Comparison of ENCODE assay signal across 8 cellular contexts in the genomic region with DNA sequence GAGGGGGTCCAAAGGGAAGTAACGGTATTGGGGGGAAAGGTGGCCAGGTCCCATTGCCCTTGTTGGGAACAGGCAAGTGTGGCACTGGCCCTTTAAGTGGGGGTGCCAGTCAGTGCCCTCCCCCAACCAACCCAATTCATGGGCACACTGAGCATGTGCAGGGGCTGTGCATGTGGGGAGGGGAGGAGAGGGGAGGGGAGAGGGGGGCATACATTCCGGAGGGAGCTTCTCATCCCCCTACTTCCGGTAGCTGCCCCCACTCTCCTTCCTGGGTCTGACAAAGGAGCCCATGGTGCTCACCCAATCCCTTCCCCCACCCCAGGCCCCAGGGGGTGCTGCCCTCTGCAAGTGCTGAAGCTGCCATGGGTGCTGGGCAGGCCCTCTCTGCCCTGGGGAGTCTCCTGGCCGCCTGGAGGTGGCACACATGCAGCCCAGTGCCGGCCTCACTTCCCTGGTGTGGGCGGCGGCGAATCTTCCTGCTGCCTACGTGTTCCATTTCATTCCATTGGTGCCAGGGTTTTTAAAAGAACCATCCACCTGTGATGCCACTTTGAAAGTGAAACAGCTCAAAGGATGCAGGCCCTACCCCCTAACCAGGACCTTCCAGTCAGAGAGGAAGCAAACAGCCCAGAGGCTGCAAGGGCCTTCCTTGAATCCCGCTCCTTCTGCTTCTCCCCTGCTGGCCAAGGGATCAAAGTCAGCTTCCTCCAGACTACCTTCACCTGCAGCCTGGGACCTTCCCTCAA. TPM values are rescaled to one million over a fixed set of nuclear protein-coding genes. Genes with fewer than 3 reads are reported as not detected.
DNase-seq lines count a peak whose midpoint lies in the region; ATAC-seq and TF ChIP-seq lines count a peak whose summit lies in the region.

No MANE protein-coding gene starts in this region.

- peak overlapping the region; percentile 82 for H3K27ac Mint-ChIP-seq in activated CD4-positive, alpha-beta memory T cell treated with anti-CD3 and anti-CD28 coated beads for 36 hours
- H3K27ac Mint-ChIP-seq in endodermal cell: peak overlapping the region; percentile 92

- no peak overlapping the region for H3K9ac ChIP-seq in endodermal cell (ENCODE audit: extremely low read depth, low read length, poor library complexity, severe bottlenecking)

- POLR2A ChIA-PET in activated CD4-positive, alpha-beta memory T cell treated with anti-CD3 and anti-CD28 coated beads for 36 hours (lab: Charles Lee): interaction anchor here (0.6 to 2.5 kb wide), 6 partner anchors 11 to 197 kb away, joined by 3 to 20 read pairs (median 5); a partner anchor contains a TSS

- peak overlapping the region; percentile 54 for H3K4me3 Mint-ChIP-seq in activated CD4-positive, alpha-beta memory T cell treated with anti-CD3 and anti-CD28 coated beads for 36 hours
- peak overlapping the region; percentile 21 for H3K4me3 Mint-ChIP-seq in endodermal cell

- peaks cover 11% of the 10 kb centered on the region for H3K4me1 Mint-ChIP-seq in activated CD4-positive, alpha-beta memory T cell treated with anti-CD3 and anti-CD28 coated beads for 36 hours (ENCODE audit: low read depth)
- H3K4me1 Mint-ChIP-seq in endodermal cell: peaks cover 37% of the 10 kb centered on the region

- no peaks in the 10 kb centered on the region for H3K9me3 Mint-ChIP-seq in activated CD4-positive, alpha-beta memory T cell treated with anti-CD3 and anti-CD28 coated beads for 36 hours
- H3K9me3 Mint-ChIP-seq in endodermal cell: no peaks in the 10 kb centered on the region

- ATAC-seq in mucosa of descending colon (peak; percentile 74), HG02981 (IDR thresholded peaks at IDR 0.05; ENCODE audit: unreplicated experiment) (no peak), HG03520 (IDR thresholded peaks at IDR 0.05; ENCODE audit: unreplicated experiment) (no peak)

- H3K9me3 ChIP-seq in endodermal cell (ENCODE audit: control insufficient read depth, low read length) (no peaks in the 10 kb centered on the region), mucosa of descending colon (no peaks in the 10 kb centered on the region)

- H3K27ac ChIP-seq in endodermal cell (ENCODE audit: low read depth, low read length): peak overlapping the region; percentile 72

- H3K36me3 ChIP-seq in endodermal cell (ENCODE audit: control insufficient read depth, insufficient read depth, low read length) (peaks cover 6% of the 10 kb centered on the region), mucosa of descending colon (ENCODE audit: low read depth) (no peaks in the 10 kb centered on the region)

- CTCF ChIA-PET in activated CD4-positive, alpha-beta memory T cell treated with anti-CD3 and anti-CD28 coated beads for 36 hours (lab: Charles Lee): interaction anchor here (0.6 to 5.0 kb wide), 7 partner anchors 12 to 96 kb away, joined by 3 to 41 read pairs (median 10); a partner anchor contains a TSS

- DNase-seq in GM03348 (ENCODE audit: low spot score): peak; percentile 88
- peak; percentile 64 for DNase-seq in NCI-H1436 treated with DMSO at 0.1 percent for 48 hours (lab: John Stamatoyannopoulos, UW)
- peak; percentile 68 for DNase-seq in activated CD4-positive, alpha-beta memory T cell treated with anti-CD3 and anti-CD28 coated beads for 36 hours
- peak; percentile 87 for DNase-seq in endodermal cell
- DNase-seq in mucosa of descending colon: peak; percentile 79 to 82 (median 81)
- peak; percentile 15 to 56 for DNase-seq in stimulated activated CD8-positive, alpha-beta memory T cell treated with anti-CD3 and anti-CD28 coated beads, Interleukin-7, amount 100 ng/mL, for 48 hours (ENCODE audit: extremely low read depth in 1 of 2, low read depth in 1 of 2)

- intact Hi-C loops in activated CD4-positive, alpha-beta memory T cell treated with anti-CD3 and anti-CD28 coated beads for 36 hours (cut with micrococcal nuclease): loop anchor here (1.0 to 2.0 kb wide), 2 partner anchors 11 to 24 kb away; a partner anchor contains a TSS
- intact Hi-C loops in mucosa of descending colon (cut with DNase I, micrococcal nuclease): no loop called here

- H3K36me3 Mint-ChIP-seq in activated CD4-positive, alpha-beta memory T cell treated with anti-CD3 and anti-CD28 coated beads for 36 hours: no peaks in the 10 kb centered on the region
- H3K36me3 Mint-ChIP-seq in endodermal cell (ENCODE audit: low read depth): peaks cover 4% of the 10 kb centered on the region

- H3K27me3 Mint-ChIP-seq in activated CD4-positive, alpha-beta memory T cell treated with anti-CD3 and anti-CD28 coated beads for 36 hours: no peaks in the 10 kb centered on the region
- H3K27me3 Mint-ChIP-seq in endodermal cell (ENCODE audit: insufficient read depth): no peaks in the 10 kb centered on the region

- 75% methylated on average over 7 to 8 of the region's 10 CpGs for WGBS in endodermal cell (ENCODE audit: insufficient coverage in 1 of 2, insufficient read length in 1 of 2), 2 experiments

- TF ChIP-seq CTCF in endodermal cell (conservative IDR thresholded peaks at IDR 0.05): peak; percentile 42
- TF ChIP-seq CTCF in mucosa of descending colon (IDR thresholded peaks at IDR 0.05): no peak

- H3K4me1 ChIP-seq in endodermal cell (ENCODE audit: control insufficient read depth, insufficient read depth, low read length) (peaks cover 26% of the 10 kb centered on the region), mucosa of descending colon (ENCODE audit: low read depth) (peaks cover 36% of the 10 kb centered on the region)

- H3K4me3 ChIP-seq in endodermal cell (ENCODE audit: low read length) (no peak overlapping the region), mucosa of descending colon (no peak overlapping the region)

- H3K27me3 ChIP-seq in endodermal cell (ENCODE audit: control insufficient read depth, insufficient read depth, low read length, poor library complexity, severe bottlenecking): no peaks in the 10 kb centered on the region

RNA-seq across cellular contexts. Expression of a gene that starts 11.0 kb away (rescaled TPM):
- total RNA-seq in activated CD4-positive, alpha-beta memory T cell treated with anti-CD3 and anti-CD28 coated beads for 36 hours: 1 to 10 TPM; 5.3 to 5.6 TPM
- total RNA-seq in endodermal cell (10 to 100 TPM; 12.9 to 13.1 TPM), mucosa of descending colon (1 to 10 TPM; 3.9 to 9.6 (median 4.5) TPM)
- 8.6 TPM for polyA plus RNA-seq in endodermal cell (2013, experiment 1 of 2)
- polyA plus RNA-seq in endodermal cell (2013, experiment 2 of 2): 7.7 TPM

RNA-seq across cellular contexts. Expression of a gene that starts 24.4 kb away (rescaled TPM):
- 10 to 100 TPM; 24.9 to 25.4 TPM for total RNA-seq in activated CD4-positive, alpha-beta memory T cell treated with anti-CD3 and anti-CD28 coated beads for 36 hours
- 10 to 100 TPM; 37.0 to 39.2 TPM for total RNA-seq in endodermal cell
- 20.1 TPM for polyA plus RNA-seq in endodermal cell (2013, experiment 1 of 2)
- polyA plus RNA-seq in endodermal cell (2013, experiment 2 of 2): 19.4 TPM
- 10 to 100 TPM; 36.7 to 98.2 (median 37.0) TPM for total RNA-seq in mucosa of descending colon

RNA-seq across cellular contexts. Expression of a gene that starts 37.2 kb away (rescaled TPM):
- total RNA-seq in activated CD4-positive, alpha-beta memory T cell treated with anti-CD3 and anti-CD28 coated beads for 36 hours: 10 to 100 TPM; 12.5 to 13.8 TPM
- total RNA-seq in endodermal cell: 10 to 100 TPM; 17.4 to 19.5 TPM
- 6.8 TPM for polyA plus RNA-seq in endodermal cell (2013, experiment 1 of 2)
- polyA plus RNA-seq in endodermal cell (2013, experiment 2 of 2): 6.0 TPM
- total RNA-seq in mucosa of descending colon: 10 to 100 TPM; 18.1 to 28.7 (median 26.3) TPM

RNA-seq across cellular contexts. Expression of a gene that starts 40.4 kb away (rescaled TPM):
- total RNA-seq in activated CD4-positive, alpha-beta memory T cell treated with anti-CD3 and anti-CD28 coated beads for 36 hours: 1 to 10 TPM; 4.3 to 4.4 TPM
- total RNA-seq in endodermal cell (10 to 100 TPM; 34.8 to 42.9 TPM), mucosa of descending colon (100 to 1,000 TPM; 205 to 562 (median 232) TPM)
- polyA plus RNA-seq in endodermal cell (2013, experiment 1 of 2): 16.1 TPM
- 20.9 TPM for polyA plus RNA-seq in endodermal cell (2013, experiment 2 of 2)

RNA-seq across cellular contexts. Expression of a gene that starts 49.0 kb away (rescaled TPM):
- 100 to 1,000 TPM; 314 to 331 TPM for total RNA-seq in activated CD4-positive, alpha-beta memory T cell treated with anti-CD3 and anti-CD28 coated beads for 36 hours
- total RNA-seq in endodermal cell (1 to 10 TPM; 3.5 to 4.5 TPM), mucosa of descending colon (10 to 100 TPM in 2 of 3 donors, 1 to 10 TPM in 1; 7.4 to 18.1 (median 17.3) TPM)
- 1.9 TPM for polyA plus RNA-seq in endodermal cell (2013, experiment 1 of 2)
- polyA plus RNA-seq in endodermal cell (2013, experiment 2 of 2): 1.7 TPM

Comparison
In these comparisons a context has a peak if more than half of its experiments do, and no peak if none do; other contexts are left out.
1. DNase-seq: peak in every context shown above with its lines; median percentile 88 in GM03348; 87 in endodermal cell; 81 in mucosa of descending colon; 68 in activated CD4-positive, alpha-beta memory T cell treated with anti-CD3 and anti-CD28 coated beads for 36 hours; 64 in NCI-H1436 treated with DMSO at 0.1 percent for 48 hours; 36 in stimulated activated CD8-positive, alpha-beta memory T cell treated with anti-CD3 and anti-CD28 coated beads, Interleukin-7, amount 100 ng/mL, for 48 hours.